27 cellular contexts compared by ENCODE assay signal in genomic region chr1:109799445-109799844, GRCh38. TPM values are rescaled to one million over a fixed set of nuclear protein-coding genes. Genes with fewer than 3 reads are reported as not detected.
DNase-seq lines count a peak whose midpoint lies in the region; ATAC-seq and TF ChIP-seq lines count a peak whose summit lies in the region.
"Had no signal": no experiment of that assay in that cellular context is flagged by ENCODE, and none has a peak within 500 bp of the region (broad histone marks: within the 10 kb centered on the region; RNA-seq: fewer than 3 reads in every experiment).

No MANE protein-coding gene starts in this region.

- peaks cover 74% of the 10 kb centered on the region for H3K4me1 Mint-ChIP-seq in activated CD4-positive, alpha-beta T cell treated with anti-CD3 and anti-CD28 coated beads, Interleukin-2, amount 10 ng/mL, durations not matched to agents 24 days and 14 days
- peaks cover 4% of the 10 kb centered on the region for H3K4me1 Mint-ChIP-seq in GM23338
- peaks cover 73% of the 10 kb centered on the region for H3K4me1 Mint-ChIP-seq in activated CD4-positive, alpha-beta memory T cell treated with anti-CD3 and anti-CD28 coated beads for 36 hours (ENCODE audit: low read depth)

- no peak overlapping the region for H3K27ac ChIP-seq in GM23338 (ENCODE audit: low read depth)
- H3K27ac ChIP-seq: BLaER1, esophagus squamous epithelium, Peyer's patch, right lobe of liver had no signal

- peak overlapping the region; percentile 64 for H3K27ac Mint-ChIP-seq in activated CD4-positive, alpha-beta T cell treated with anti-CD3 and anti-CD28 coated beads, Interleukin-2, amount 10 ng/mL, durations not matched to agents 24 days and 14 days
- H3K27ac Mint-ChIP-seq in GM23338 = no peak overlapping the region
- H3K27ac Mint-ChIP-seq in activated CD4-positive, alpha-beta memory T cell treated with anti-CD3 and anti-CD28 coated beads for 36 hours = peak overlapping the region; percentile 1
- H3K27ac Mint-ChIP-seq: progenitor cell of endocrine pancreas; stimulated activated naive B cell treated with anti-CD40 and anti-IgM and Interleukin-4, amounts not matched to agents 10 μg/mL and 1 μg/mL and 100 μg/mL, for 72 hours; T-cell had no signal

- no peak for DNase-seq in activated CD4-positive, alpha-beta T cell treated with anti-CD3 and anti-CD28 coated beads, Interleukin-2, amount 10 ng/mL, durations not matched to agents 24 days and 14 days
- no peak for DNase-seq in activated CD4-positive, alpha-beta T cell treated with anti-CD3 and anti-CD28 coated beads, Interleukin-2, amount 50 U/mL, for 48 hours
- no peak for DNase-seq in GM23338 (ENCODE audit: low spot score)
- DNase-seq in activated CD4-positive, alpha-beta memory T cell treated with anti-CD3 and anti-CD28 coated beads for 36 hours = no peak
- peak; percentile 48 for DNase-seq in fibroblast of the aortic adventitia (ENCODE audit: low read depth)
- DNase-seq in NCI-H526 treated with DMSO at 0.1 percent for 48 hours (lab: John Stamatoyannopoulos, UW) = no peak
- DNase-seq: activated CD4-positive, CD25-positive, alpha-beta regulatory T cell treated with anti-CD3 and anti-CD28 coated beads, Interleukin-2, amount 50 U/mL, for 72 hours; central memory CD4-positive, alpha-beta T cell; COR-L47; dermis blood vessel endothelial cell; DMS53; esophagus squamous epithelium; glutamatergic neuron; Kasumi-1; midbrain; naive thymus-derived CD4-positive, alpha-beta T cell; NCI-H510A treated with DMSO at 0.1 percent for 48 hours; stimulated activated CD4-positive, alpha-beta T cell treated with anti-CD3 and anti-CD28 coated beads, Interleukin-4, amount 100 ng/mL, for 4 hours; stimulated activated naive B cell treated with anti-CD40 and anti-IgM and Interleukin-4, amounts not matched to agents 10 μg/mL and 1 μg/mL and 100 μg/mL, for 72 hours; T-cell had no signal

- no peaks in the 10 kb centered on the region for H3K9me2 ChIP-seq in GM23338 (ENCODE audit: insufficient read depth)

- H3K4me2 ChIP-seq in GM23338 = no peak overlapping the region
- H3K4me2 ChIP-seq: BLaER1 had no signal

- POLR2A ChIA-PET in activated CD4-positive, alpha-beta memory T cell treated with anti-CD3 and anti-CD28 coated beads for 36 hours (lab: Charles Lee) = no interaction called here

- no peak for TF ChIP-seq CTCF in GM23338 (conservative IDR thresholded peaks at IDR 0.05; ENCODE audit: low read depth in 2 of 2)
- TF ChIP-seq CTCF in fibroblast of the aortic adventitia (IDR thresholded peaks at IDR 0.05; ENCODE audit: insufficient read depth, low read length) = no peak

- no peak overlapping the region for H3K4me3 Mint-ChIP-seq in activated CD4-positive, alpha-beta T cell treated with anti-CD3 and anti-CD28 coated beads, Interleukin-2, amount 10 ng/mL, durations not matched to agents 24 days and 14 days
- no peak overlapping the region for H3K4me3 Mint-ChIP-seq in GM23338
- no peak overlapping the region for H3K4me3 Mint-ChIP-seq in activated CD4-positive, alpha-beta memory T cell treated with anti-CD3 and anti-CD28 coated beads for 36 hours
- H3K4me3 Mint-ChIP-seq: stimulated activated naive B cell treated with anti-CD40 and anti-IgM and Interleukin-4, amounts not matched to agents 10 μg/mL and 1 μg/mL and 100 μg/mL, for 72 hours had no signal

- H3K36me3 Mint-ChIP-seq in activated CD4-positive, alpha-beta T cell treated with anti-CD3 and anti-CD28 coated beads, Interleukin-2, amount 10 ng/mL, durations not matched to agents 24 days and 14 days (ENCODE audit: low read depth) = no peaks in the 10 kb centered on the region
- H3K36me3 Mint-ChIP-seq in GM23338 (ENCODE audit: low read depth) = no peaks in the 10 kb centered on the region
- no peaks in the 10 kb centered on the region for H3K36me3 Mint-ChIP-seq in activated CD4-positive, alpha-beta memory T cell treated with anti-CD3 and anti-CD28 coated beads for 36 hours
- H3K36me3 Mint-ChIP-seq: stimulated activated naive B cell treated with anti-CD40 and anti-IgM and Interleukin-4, amounts not matched to agents 10 μg/mL and 1 μg/mL and 100 μg/mL, for 72 hours; T-cell had no signal

- no peaks in the 10 kb centered on the region for H3K4me1 ChIP-seq in GM23338 (ENCODE audit: insufficient read depth)
- H3K4me1 ChIP-seq: right lobe of liver had no signal

- H3K27me3 ChIP-seq in GM23338 (ENCODE audit: insufficient read depth) = no peaks in the 10 kb centered on the region
- H3K27me3 ChIP-seq: BLaER1, esophagus squamous epithelium, Peyer's patch, right lobe of liver had no signal

- H2AFZ ChIP-seq in GM23338 = 0 out of 2 replicates have a peak overlapping the region, but pooled peaks have one; percentile 32

- CTCF ChIA-PET in activated CD4-positive, alpha-beta memory T cell treated with anti-CD3 and anti-CD28 coated beads for 36 hours (lab: Charles Lee) = interaction anchor here (0.9 kb wide), 1 partner anchor 8 kb away, joined by 4 read pairs; no protein-coding TSS in a partner anchor

- H3F3A ChIP-seq in GM23338 (replicated peaks; ENCODE audit: low read depth) = no peaks in the 10 kb centered on the region

- H3K27me3 Mint-ChIP-seq in activated CD4-positive, alpha-beta T cell treated with anti-CD3 and anti-CD28 coated beads, Interleukin-2, amount 10 ng/mL, durations not matched to agents 24 days and 14 days = no peaks in the 10 kb centered on the region
- H3K27me3 Mint-ChIP-seq in GM23338 (ENCODE audit: insufficient read depth, low read depth, poor library complexity) = peaks cover 4% of the 10 kb centered on the region
- H3K27me3 Mint-ChIP-seq in activated CD4-positive, alpha-beta memory T cell treated with anti-CD3 and anti-CD28 coated beads for 36 hours = no peaks in the 10 kb centered on the region
- H3K27me3 Mint-ChIP-seq: naive thymus-derived CD4-positive, alpha-beta T cell; progenitor cell of endocrine pancreas; T-cell had no signal

- no peaks in the 10 kb centered on the region for H3K79me2 ChIP-seq in GM23338 (replicated peaks; ENCODE audit: insufficient read depth)

- intact Hi-C loops in activated CD4-positive, alpha-beta T cell treated with anti-CD3 and anti-CD28 coated beads, Interleukin-2, amount 10 ng/mL, durations not matched to agents 24 days and 14 days (cut with micrococcal nuclease) = no loop called here
- intact Hi-C loops in activated CD4-positive, alpha-beta memory T cell treated with anti-CD3 and anti-CD28 coated beads for 36 hours (cut with micrococcal nuclease) = no loop called here

- no peak for ATAC-seq in GM23338
- ATAC-seq in GM18907 (IDR thresholded peaks at IDR 0.05; ENCODE audit: unreplicated experiment) = no peak
- ATAC-seq in GM19463 (IDR thresholded peaks at IDR 0.05; ENCODE audit: unreplicated experiment) = no peak
- ATAC-seq: naive thymus-derived CD4-positive, alpha-beta T cell; right lobe of liver; stimulated activated naive B cell treated with anti-CD40 and anti-IgM and Interleukin-4, amounts not matched to agents 10 μg/mL and 1 μg/mL and 100 μg/mL, for 72 hours; T-cell had no signal

- no peak overlapping the region for H3K4me3 ChIP-seq in GM23338
- no peak overlapping the region for H3K4me3 ChIP-seq in fibroblast of the aortic adventitia (ENCODE audit: low read depth, low read length)
- H3K4me3 ChIP-seq: BLaER1, esophagus squamous epithelium, Peyer's patch, right lobe of liver had no signal

- H3K9me3 Mint-ChIP-seq in activated CD4-positive, alpha-beta T cell treated with anti-CD3 and anti-CD28 coated beads, Interleukin-2, amount 10 ng/mL, durations not matched to agents 24 days and 14 days = no peaks in the 10 kb centered on the region
- H3K9me3 Mint-ChIP-seq in GM23338 = no peaks in the 10 kb centered on the region
- no peaks in the 10 kb centered on the region for H3K9me3 Mint-ChIP-seq in activated CD4-positive, alpha-beta memory T cell treated with anti-CD3 and anti-CD28 coated beads for 36 hours
- H3K9me3 Mint-ChIP-seq: stimulated activated naive B cell treated with anti-CD40 and anti-IgM and Interleukin-4, amounts not matched to agents 10 μg/mL and 1 μg/mL and 100 μg/mL, for 72 hours; T-cell had no signal

- H4K20me1 ChIP-seq in GM23338 (replicated peaks; ENCODE audit: insufficient read depth) = no peaks in the 10 kb centered on the region
- H4K20me1 ChIP-seq: BLaER1 had no signal

- no peaks in the 10 kb centered on the region for H3K36me3 ChIP-seq in GM23338 (ENCODE audit: insufficient read depth)
- H3K36me3 ChIP-seq: BLaER1, esophagus squamous epithelium, Peyer's patch, right lobe of liver had no signal

RNA-seq across cellular contexts. Expression of gene EPS8L3, which starts 35.7 kb away (rescaled TPM):
- total RNA-seq in activated CD4-positive, alpha-beta T cell treated with anti-CD3 and anti-CD28 coated beads, Interleukin-2, amount 10 ng/mL, durations not matched to agents 24 days and 14 days = not detected in 2 replicates
- not detected in 2 replicates for total RNA-seq in GM23338 (2014; rRNA removed; shearing (Covaris generic))
- polyA plus RNA-seq in GM23338 (2016; fragmentation: Nextera tagmentation; extraction: Ambion mirVana) = not detected in 2 replicates
- not detected for total RNA-seq in activated CD4-positive, alpha-beta memory T cell treated with anti-CD3 and anti-CD28 coated beads for 36 hours
- total RNA-seq in fibroblast of the aortic adventitia (ENCODE audit: low replicate concordance) = not detected in 2 replicates
- total RNA-seq: dermis blood vessel endothelial cell; naive thymus-derived CD4-positive, alpha-beta T cell had no signal
- polyA plus RNA-seq: keratinocyte; naive thymus-derived CD4-positive, alpha-beta T cell had no signal

RNA-seq across cellular contexts. Expression of gene GSTM3, which starts 58.6 kb away (rescaled TPM):
- total RNA-seq in activated CD4-positive, alpha-beta T cell treated with anti-CD3 and anti-CD28 coated beads, Interleukin-2, amount 10 ng/mL, durations not matched to agents 24 days and 14 days = 12.4 and 13.0 TPM in 2 replicates
- total RNA-seq in GM23338 (2014; rRNA removed; shearing (Covaris generic)) = 3.1 and 7.4 TPM in 2 replicates
- 3.9 and 4.1 TPM in 2 replicates for polyA plus RNA-seq in GM23338 (2016; fragmentation: Nextera tagmentation; extraction: Ambion mirVana)
- 1 to 10 TPM; 1.6 to 2.1 TPM for total RNA-seq in activated CD4-positive, alpha-beta memory T cell treated with anti-CD3 and anti-CD28 coated beads for 36 hours
- 96.0 and 188 TPM in 2 replicates for total RNA-seq in fibroblast of the aortic adventitia (ENCODE audit: low replicate concordance)
